In the genomic region with DNA sequence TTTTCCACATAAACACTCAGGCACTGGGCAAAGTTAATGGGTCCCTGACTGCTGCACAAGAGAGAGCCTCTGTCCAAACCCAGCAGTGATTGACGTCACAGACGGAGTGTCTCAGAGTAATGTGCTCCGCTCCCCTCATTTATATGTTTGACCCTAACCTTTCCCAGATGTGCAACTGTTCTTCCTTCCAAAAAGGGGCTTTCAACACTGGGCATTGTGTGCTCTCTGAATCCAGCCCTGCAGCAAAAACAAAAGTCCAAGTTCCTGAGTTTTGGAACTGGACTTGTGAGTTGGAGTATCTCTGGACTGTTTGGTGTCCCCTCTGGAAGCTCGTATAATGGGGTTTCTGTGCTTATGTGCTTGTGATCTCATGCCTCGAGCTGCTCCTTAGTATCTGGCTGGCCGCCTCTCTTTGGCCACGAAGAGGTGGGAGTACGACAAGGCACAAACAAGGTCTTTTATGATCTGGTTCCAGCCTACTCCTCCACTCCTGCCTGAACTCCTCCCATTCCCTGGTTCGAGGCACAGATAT, we compare ENCODE assay signal across 15 cellular contexts.
A peak's percentile ranks its signal among the peaks of the same experiment; 100 is the strongest.
DNase-seq lines count a peak whose midpoint lies in the region; ATAC-seq and TF ChIP-seq lines count a peak whose summit lies in the region.
"Had no signal": no experiment of that assay in that cellular context is flagged by ENCODE, and none has a peak within 500 bp of the region (broad histone marks: within the 10 kb centered on the region; RNA-seq: fewer than 3 reads in every experiment).

No MANE protein-coding gene starts in this region.

- no peak for TF ChIP-seq EP300 in ovary (IDR thresholded peaks at IDR 0.05)

- H3K27ac ChIP-seq in heart right ventricle = peak overlapping the region in 4 of 10 donors; percentile 4 to 62 (median 32)
- peak overlapping the region in 1 of 2 donors; percentile 47 for H3K27ac ChIP-seq in ovary
- H3K27ac ChIP-seq in CD8-positive, alpha-beta T cell (ENCODE audit: low read depth, low read length) = no peak overlapping the region
- H3K27ac ChIP-seq: right lobe of liver had no signal

- H3K9me3 Mint-ChIP-seq in brain = peaks cover 0 to 10% (median 0%) of the 10 kb centered on the region in 5 experiments
- H3K9me3 Mint-ChIP-seq in CD8-positive, alpha-beta T cell = no peaks in the 10 kb centered on the region
- H3K9me3 Mint-ChIP-seq: activated CD8-positive, alpha-beta T cell treated with anti-CD3 and anti-CD28 coated beads for 36 hours had no signal

- H3K27me3 ChIP-seq in heart right ventricle (peaks cover 0 to 4% (median 0%) of the 10 kb centered on the region in 7 donors), ovary (no peaks in the 10 kb centered on the region)
- H3K27me3 ChIP-seq in CD8-positive, alpha-beta T cell (ENCODE audit: insufficient read depth, low read length) = no peaks in the 10 kb centered on the region
- H3K27me3 ChIP-seq: right lobe of liver had no signal

- peaks cover 8% of the 10 kb centered on the region for H3K27me3 Mint-ChIP-seq in brain
- no peaks in the 10 kb centered on the region for H3K27me3 Mint-ChIP-seq in CD8-positive, alpha-beta T cell (ENCODE audit: low read depth)

- intact Hi-C loops in heart right ventricle (cut with DNase I) (no loop called here), ovary (cut with DNase I) (no loop called here)
- intact Hi-C loops in CD8-positive, alpha-beta T cell (cut with DNase I, micrococcal nuclease) = no loop called here

- TF ChIP-seq POLR2A in ovary (IDR thresholded peaks at IDR 0.05) = no peak

- ATAC-seq in heart right ventricle = peak; percentile 30 to 89 (median 78)
- no peak for ATAC-seq in CD8-positive, alpha-beta T cell
- ATAC-seq: activated CD8-positive, alpha-beta T cell treated with anti-CD3 and anti-CD28 coated beads for 36 hours had no signal

- no peaks in the 10 kb centered on the region for H3K36me3 ChIP-seq in heart right ventricle
- H3K36me3 ChIP-seq in ovary = no peaks in the 10 kb centered on the region
- no peaks in the 10 kb centered on the region for H3K36me3 ChIP-seq in CD8-positive, alpha-beta T cell (ENCODE audit: insufficient read depth, low read length)
- H3K36me3 ChIP-seq: right lobe of liver had no signal

- peaks cover 0 to 22% (median 0%) of the 10 kb centered on the region in 9 donors for H3K4me1 ChIP-seq in heart right ventricle
- peaks cover 11% of the 10 kb centered on the region for H3K4me1 ChIP-seq in ovary (ENCODE audit: insufficient read depth)
- H3K4me1 ChIP-seq in CD8-positive, alpha-beta T cell (ENCODE audit: insufficient read depth, low read length) = no peaks in the 10 kb centered on the region

- TF ChIP-seq CTCF in AG10803 (conservative IDR thresholded peaks at IDR 0.05; ENCODE audit: low read length) (no peak), brain (conservative IDR thresholded peaks at IDR 0.05) (no peak), heart right ventricle (IDR thresholded peaks at IDR 0.05) (no peak), ovary (IDR thresholded peaks at IDR 0.05) (no peak)
- TF ChIP-seq CTCF in CD8-positive, alpha-beta T cell (IDR thresholded peaks at IDR 0.05) = no peak

- peaks cover 7% of the 10 kb centered on the region for H3K4me1 Mint-ChIP-seq in brain
- no peaks in the 10 kb centered on the region for H3K4me1 Mint-ChIP-seq in CD8-positive, alpha-beta T cell (ENCODE audit: low read depth)

- H3K36me3 Mint-ChIP-seq in brain = no peaks in the 10 kb centered on the region
- H3K36me3 Mint-ChIP-seq in CD8-positive, alpha-beta T cell = no peaks in the 10 kb centered on the region

- H3K27ac Mint-ChIP-seq in brain = peak overlapping the region in 3 of 5 experiments; percentile 51 to 81 (median 58)
- no peak overlapping the region for H3K27ac Mint-ChIP-seq in CD8-positive, alpha-beta T cell
- H3K27ac Mint-ChIP-seq: activated CD8-positive, alpha-beta T cell treated with anti-CD3 and anti-CD28 coated beads for 36 hours had no signal

- H3K9me3 ChIP-seq in heart right ventricle (no peaks in the 10 kb centered on the region), ovary (no peaks in the 10 kb centered on the region)
- no peaks in the 10 kb centered on the region for H3K9me3 ChIP-seq in CD8-positive, alpha-beta T cell (ENCODE audit: low read length)
- H3K9me3 ChIP-seq: right lobe of liver had no signal

- DNase-seq in AG10803 (ENCODE audit: low read depth) (peak; percentile 61), heart right ventricle (peak; percentile 24 to 61), ovary (peak in 3 of 5 donors; percentile 46 to 60 (median 59)), SIG-M5 treated with dmso at 0.1 percent for 504 hours (lab: John Stamatoyannopoulos, UW; ENCODE audit: unreplicated experiment) (no peak), anterior cingulate cortex (lab: John Stamatoyannopoulos, UW) (no peak)
- DNase-seq in CD8-positive, alpha-beta T cell = no peak
- no peak for DNase-seq in activated CD4-positive, CD25-positive, alpha-beta regulatory T cell treated with anti-CD3 and anti-CD28 coated beads, Interleukin-2, amount 50 U/mL, for 72 hours
- DNase-seq: ACHN; activated CD8-positive, alpha-beta T cell treated with anti-CD3 and anti-CD28 coated beads for 36 hours; activated naive CD4-positive, alpha-beta T cell; NCI-H1436; NCI-H82; right lobe of liver; SIG-M5 had no signal

- CTCF ChIA-PET in CD8-positive, alpha-beta T cell (lab: Charles Lee) = no interaction called here

- H3K4me3 ChIP-seq in AG10803 (ENCODE audit: low read length) (no peak overlapping the region), heart right ventricle (no peak overlapping the region), ovary (no peak overlapping the region)
- H3K4me3 ChIP-seq in CD8-positive, alpha-beta T cell (ENCODE audit: low read depth, low read length) = no peak overlapping the region
- H3K4me3 ChIP-seq: right lobe of liver had no signal

- POLR2A ChIA-PET in CD8-positive, alpha-beta T cell (lab: Charles Lee) = no interaction called here

- 64% methylated on average over 9 of the region's 9 CpGs for WGBS in heart right ventricle, 2 donors
- 35 to 45% (median 38%) methylated on average over 9 of the region's 9 CpGs for WGBS in ovary, 3 donors

- H3K4me3 Mint-ChIP-seq in brain = no peak overlapping the region
- H3K4me3 Mint-ChIP-seq in CD8-positive, alpha-beta T cell = no peak overlapping the region
- H3K4me3 Mint-ChIP-seq: activated CD8-positive, alpha-beta T cell treated with anti-CD3 and anti-CD28 coated beads for 36 hours had no signal

Comparison
In these comparisons a context has a peak if more than half of its experiments do, and no peak if none do; other contexts are left out.
1. DNase-seq: peak in AG10803 (single experiment), heart right ventricle (2 of 2) and ovary (3 of 5); none in SIG-M5 treated with dmso at 0.1 percent for 504 hours (single experiment), CD8-positive, alpha-beta T cell (0 of 7), anterior cingulate cortex (0 of 58) and activated CD4-positive, CD25-positive, alpha-beta regulatory T cell treated with anti-CD3 and anti-CD28 coated beads, Interleukin-2, amount 50 U/mL, for 72 hours (single experiment).